Comparison of ENCODE assay signal across 22 cellular contexts in the genomic region with DNA sequence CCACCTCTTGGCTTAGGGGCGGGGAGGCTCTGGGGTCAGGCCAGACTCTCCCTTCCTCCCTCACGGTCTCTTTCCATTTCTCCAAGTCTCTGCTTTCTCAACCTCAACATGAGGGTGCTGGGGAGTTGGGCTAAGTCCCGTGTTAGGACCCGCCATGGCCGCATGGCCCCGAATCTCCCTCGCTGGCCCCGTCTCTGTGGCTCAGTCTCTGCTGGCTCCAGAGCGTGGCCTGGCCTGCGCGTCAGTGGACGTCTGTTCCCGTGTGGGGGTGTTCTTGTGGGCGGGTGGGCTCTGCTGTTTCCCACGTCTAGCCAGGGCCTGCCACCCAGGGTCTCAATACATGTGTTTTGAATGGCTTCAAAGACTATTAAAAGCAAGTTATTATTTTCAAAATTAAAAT. TPM values are rescaled to one million over a fixed set of nuclear protein-coding genes. Genes with fewer than 3 reads are reported as not detected.
"Had no signal": no experiment of that assay in that cellular context is flagged by ENCODE, and none has a peak within 500 bp of the region (broad histone marks: within the 10 kb centered on the region; RNA-seq: fewer than 3 reads in every experiment).

No MANE protein-coding gene starts in this region.

- H3K27me3 ChIP-seq: gastrocnemius medialis, neural progenitor cell, uterus had no signal

- H3K4me1 ChIP-seq: gastrocnemius medialis, heart right ventricle, neural progenitor cell, uterus had no signal

- H3K27ac ChIP-seq: gastrocnemius medialis, heart right ventricle, neural progenitor cell, uterus had no signal

- H3K4me2 ChIP-seq: neural progenitor cell had no signal

- FAIRE-seq: endometrium, islet of Langerhans, small intestine had no signal

- H3K4me3 ChIP-seq: gastrocnemius medialis, heart right ventricle, neural progenitor cell, uterus had no signal

- H2AFZ ChIP-seq: neural progenitor cell had no signal

- H3K36me3 ChIP-seq: gastrocnemius medialis, heart right ventricle, neural progenitor cell, uterus had no signal

- ATAC-seq: esophagus mucosa; gastrocnemius medialis; heart right ventricle; left lobe of liver; natural killer cell treated with Interleukin-12 subunit alpha and Interleukin-12 subunit beta and Interleukin-15 and Interleukin-18, amount 100 ng/mL, for 72 hours had no signal

- DNase-seq: cortex of kidney; effector memory CD4-positive, alpha-beta T cell; gastrocnemius medialis; heart right ventricle; hypothalamus; occipital lobe; small intestine; stimulated activated CD4-positive, alpha-beta T cell treated with anti-CD3 and anti-CD28 coated beads, Interleukin-12 subunit alpha, Interleukin-12 subunit beta, amount 100 ng/mL, for 4 hours; stimulated activated naive CD4-positive, alpha-beta T cell treated with Interleukin-2 at 50 U/mL for 16 hours; trophoblast cell; uterus had no signal

- H3K9me3 ChIP-seq: gastrocnemius medialis, heart right ventricle, uterus had no signal

- H3K9ac ChIP-seq: neural progenitor cell had no signal

RNA-seq across cellular contexts. Expression of gene ALLC, which starts 12.4 kb away (rescaled TPM):
- total RNA-seq: chondrocyte; esophagus mucosa; gastrocnemius medialis; heart right ventricle; mesothelial cell of epicardium; myocyte; natural killer cell treated with Interleukin-12 subunit alpha and Interleukin-12 subunit beta and Interleukin-15 and Interleukin-18, amount 100 ng/mL, for 72 hours; occipital lobe; pulmonary artery endothelial cell; uterus had no signal

RNA-seq across cellular contexts. Expression of gene DCDC2C, which starts 33.0 kb away (rescaled TPM):
- total RNA-seq: chondrocyte; esophagus mucosa; fibroblast of villous mesenchyme; gastrocnemius medialis; left lobe of liver; mesothelial cell of epicardium; myocyte; natural killer cell treated with Interleukin-12 subunit alpha and Interleukin-12 subunit beta and Interleukin-15 and Interleukin-18, amount 100 ng/mL, for 72 hours; pulmonary artery endothelial cell; uterus had no signal
- polyA plus RNA-seq: heart right ventricle, small intestine had no signal
